In genomic region chr9:38024036-38024681, GRCh38 we compare ENCODE assay signal across 9 cellular contexts. TPM values are rescaled to one million over a fixed set of nuclear protein-coding genes. Genes with fewer than 3 reads are reported as not detected.
A peak's percentile ranks its signal among the peaks of the same experiment; 100 is the strongest.
DNase-seq lines count a peak whose midpoint lies in the region; ATAC-seq and TF ChIP-seq lines count a peak whose summit lies in the region.
"Had no signal": no experiment of that assay in that cellular context is flagged by ENCODE, and none has a peak within 500 bp of the region (broad histone marks: within the 10 kb centered on the region; RNA-seq: fewer than 3 reads in every experiment).

No MANE protein-coding gene starts in this region.

- BruUV-seq in Panc1 (replicated peaks; lab: Mats Ljungman, UMichigan), result no TSS peak

- DNase-seq in GM03348 (ENCODE audit: low spot score) (peak; percentile 65), Panc1 (ENCODE audit: low read depth, low spot score) (no peak), fibroblast of villous mesenchyme (ENCODE audit: low read depth) (peak; percentile 89), psoas muscle (peak; percentile 80 to 84), UCSD-AML1 (lab: John Stamatoyannopoulos, UW; ENCODE audit: unreplicated experiment) (no peak)
- no peak for DNase-seq in activated T-cell treated with anti-CD3 and anti-CD28 coated beads, Interleukin-2, amount 50 U/mL, for 1 hour

- TF ChIP-seq CTCF in Panc1 (IDR thresholded peaks at IDR 0.05) (no peak), fibroblast of villous mesenchyme (IDR thresholded peaks at IDR 0.05; ENCODE audit: insufficient read depth, low read depth, low read length) (no peak), psoas muscle (IDR thresholded peaks at IDR 0.05) (no peak)

- in situ Hi-C loops in Panc1 (cut with HindIII; ENCODE audit: low pct_unique_long_range_greater_than_20kb, low sequenced_read_pairs), result no loop called here

- intact Hi-C loops in Panc1 (cut with micrococcal nuclease; ENCODE audit: unreplicated experiment) (no loop called here), psoas muscle (cut with DNase I) (no loop called here)

- H3K27me3 ChIP-seq in Panc1 (ENCODE audit: control insufficient read depth, insufficient read depth, low read length) (no peaks in the 10 kb centered on the region), psoas muscle (ENCODE audit: insufficient read depth in 3 of 3, low read length in 2 of 3) (no peaks in the 10 kb centered on the region)

- H3K36me3 ChIP-seq in Panc1 (ENCODE audit: control insufficient read depth, insufficient read depth, low read length), result no peaks in the 10 kb centered on the region
- no peaks in the 10 kb centered on the region for H3K36me3 ChIP-seq in psoas muscle (ENCODE audit: insufficient read depth in 1 of 2, low read depth in 1 of 2)
- H3K36me3 ChIP-seq: neutrophil had no signal

- peak overlapping the region; percentile 93 for H3K27ac ChIP-seq in Panc1 (ENCODE audit: low read length)
- no peak overlapping the region for H3K27ac ChIP-seq in psoas muscle
- H3K27ac ChIP-seq: neutrophil had no signal

- H3K9me3 ChIP-seq in Panc1 (ENCODE audit: control insufficient read depth, insufficient read depth, low read depth, low read length) (no peaks in the 10 kb centered on the region), psoas muscle (no peaks in the 10 kb centered on the region)
- H3K9me3 ChIP-seq: neutrophil had no signal

- 45 to 66% (median 56%) methylated on average over 7 of the region's 7 CpGs for WGBS in psoas muscle, 3 donors

- ATAC-seq in Panc1 (no peak), psoas muscle (peak in 3 of 4 donors; percentile 46 to 62 (median 53)), GM21360 (IDR thresholded peaks at IDR 0.05; ENCODE audit: unreplicated experiment) (no peak), GM18519 (IDR thresholded peaks at IDR 0.05; ENCODE audit: low FRiP score, unreplicated experiment) (no peak)

- H3K4me3 ChIP-seq in Panc1 (ENCODE audit: low read depth in 2 of 2, low read length in 2 of 2) (no peak overlapping the region), fibroblast of villous mesenchyme (ENCODE audit: low read depth, low read length) (no peak overlapping the region), psoas muscle (no peak overlapping the region)

- POLR2A ChIA-PET in Panc1 (lab: Charles Lee), result interaction anchor here (0.5 kb wide), 1 partner anchor 85 kb away, joined by 3 read pairs; no protein-coding TSS in a partner anchor

- H3K4me1 ChIP-seq in Panc1 (ENCODE audit: control insufficient read depth, insufficient read depth, low read length) (peaks cover 100% of the 10 kb centered on the region), psoas muscle (peaks cover 59% of the 10 kb centered on the region)

- CTCF ChIA-PET in Panc1 (lab: Charles Lee), result no interaction called here

RNA-seq across cellular contexts. Expression of gene SHB, which starts 44.9 kb away (rescaled TPM):
- total RNA-seq in Panc1 (2021; ENCODE audit: unreplicated experiment) (59.9 TPM), fibroblast of villous mesenchyme (16.8 and 19.9 TPM in 2 replicates), psoas muscle (10 to 100 TPM in 2 of 4 donors, 1 to 10 TPM in 2; 4.8 to 26.2 (median 12.4) TPM)
- 63.1 TPM for polyA plus RNA-seq in Panc1 (2012; ENCODE audit: insufficient read length)
- 10 to 100 TPM in 1 of 3 donors, 1 to 10 TPM in 2; 4.0 to 30.7 (median 5.1) TPM for polyA plus RNA-seq in psoas muscle

Comparison
In these comparisons a context has a peak if more than half of its experiments do, and no peak if none do; other contexts are left out.
1. DNase-seq: peak in GM03348 (single experiment), fibroblast of villous mesenchyme (single experiment) and psoas muscle (2 of 2); none in Panc1 (single experiment), activated T-cell treated with anti-CD3 and anti-CD28 coated beads, Interleukin-2, amount 50 U/mL, for 1 hour (single experiment) and UCSD-AML1 (single experiment).
2. ATAC-seq: peak in psoas muscle (3 of 4); none in Panc1 (single experiment), GM21360 (single experiment) and GM18519 (single experiment).